In genomic region chr4:164902608-164903007, GRCh38 we compare ENCODE assay signal across 33 cellular contexts. TPM values are rescaled to one million over a fixed set of nuclear protein-coding genes. Genes with fewer than 3 reads are reported as not detected.
"Had no signal": no experiment of that assay in that cellular context is flagged by ENCODE, and none has a peak within 500 bp of the region (broad histone marks: within the 10 kb centered on the region; RNA-seq: fewer than 3 reads in every experiment).

No MANE protein-coding gene starts in this region.

- H3K27ac Mint-ChIP-seq: activated CD4-positive, alpha-beta memory T cell treated with anti-CD3 and anti-CD28 coated beads, Interleukin-2, amount 10 ng/mL, durations not matched to agents 7 days and 5 days; activated CD4-positive, alpha-beta T cell treated with anti-CD3 and anti-CD28 coated beads for 36 hours; activated CD4-positive, alpha-beta T cell treated with anti-CD3 and anti-CD28 coated beads, Interleukin-2, amount 10 ng/mL, durations not matched to agents 7 days and 5 days; activated naive CD4-positive, alpha-beta T cell treated with anti-CD3 and anti-CD28 coated beads, Interleukin-2, amount 10 ng/mL, durations not matched to agents 7 days and 5 days; activated naive CD4-positive, alpha-beta T cell treated with anti-CD3 and anti-CD28 coated beads, Interleukin-2, amount 50 U/mL, for 72 hours; activated naive CD8-positive, alpha-beta T cell treated with anti-CD3 and anti-CD28 coated beads, Interleukin-2, amount 10 ng/mL, durations not matched to agents 7 days and 5 days; activated T-cell treated with anti-CD3 and anti-CD28 coated beads, Interleukin-2, amount 50 U/mL, for 24 hours; activated T-cell treated with anti-CD3 and anti-CD28 coated beads, Interleukin-2, amount 50 U/mL, for 72 hours; brain had no signal

- H3K4me1 ChIP-seq: ascending aorta, breast epithelium, colonic mucosa, esophagus squamous epithelium, gastroesophageal sphincter had no signal

- H3K27ac ChIP-seq: ascending aorta, breast epithelium, cardiac muscle cell, colonic mucosa, epithelial cell of prostate, esophagus squamous epithelium, gastroesophageal sphincter had no signal

- H3K36me3 ChIP-seq: ascending aorta, breast epithelium, cardiac muscle cell, colonic mucosa, esophagus squamous epithelium, gastroesophageal sphincter had no signal

- H3K4me1 Mint-ChIP-seq: activated CD4-positive, alpha-beta memory T cell treated with anti-CD3 and anti-CD28 coated beads, Interleukin-2, amount 10 ng/mL, durations not matched to agents 7 days and 5 days; activated CD4-positive, alpha-beta T cell treated with anti-CD3 and anti-CD28 coated beads for 36 hours; activated CD4-positive, alpha-beta T cell treated with anti-CD3 and anti-CD28 coated beads, Interleukin-2, amount 10 ng/mL, durations not matched to agents 7 days and 5 days; activated naive CD4-positive, alpha-beta T cell treated with anti-CD3 and anti-CD28 coated beads, Interleukin-2, amount 10 ng/mL, durations not matched to agents 7 days and 5 days; activated naive CD8-positive, alpha-beta T cell treated with anti-CD3 and anti-CD28 coated beads, Interleukin-2, amount 10 ng/mL, durations not matched to agents 7 days and 5 days; brain had no signal

- H3K9me3 ChIP-seq: ascending aorta, breast epithelium, colonic mucosa, esophagus squamous epithelium, gastroesophageal sphincter had no signal

- ATAC-seq: activated CD4-positive, alpha-beta T cell treated with anti-CD3 and anti-CD28 coated beads for 36 hours; activated naive CD4-positive, alpha-beta T cell treated with anti-CD3 and anti-CD28 coated beads, Interleukin-2, amount 50 U/mL, for 72 hours; activated T-cell treated with anti-CD3 and anti-CD28 coated beads, Interleukin-2, amount 50 U/mL, for 72 hours had no signal

- H3K27me3 ChIP-seq: ascending aorta, breast epithelium, cardiac muscle cell, colonic mucosa, esophagus squamous epithelium, gastroesophageal sphincter had no signal

- H3K4me3 ChIP-seq: ascending aorta, breast epithelium, cardiac muscle cell, colonic mucosa, esophagus squamous epithelium, gastroesophageal sphincter had no signal

- DNase-seq: activated CD4-positive, alpha-beta memory T cell treated with anti-CD3 and anti-CD28 coated beads, Interleukin-2, amount 10 ng/mL, durations not matched to agents 7 days and 5 days; activated CD4-positive, alpha-beta T cell treated with anti-CD3 and anti-CD28 coated beads for 36 hours; activated CD4-positive, alpha-beta T cell treated with anti-CD3 and anti-CD28 coated beads, Interleukin-2, amount 10 ng/mL, durations not matched to agents 7 days and 5 days; activated CD4-positive, alpha-beta T cell treated with anti-CD3 and anti-CD28 coated beads, Interleukin-2, amount 50 U/mL, for 4 hours; activated CD4-positive, CD25-positive, alpha-beta regulatory T cell; activated CD4-positive, CD25-positive, alpha-beta regulatory T cell treated with anti-CD3 and anti-CD28 coated beads, Interleukin-2, amount 50 U/mL, for 72 hours; activated CD8-positive, alpha-beta memory T cell treated with anti-CD3 and anti-CD28 coated beads, Interleukin-2, amount 50 U/mL, for 48 hours; activated gamma-delta T cell; activated naive CD4-positive, alpha-beta T cell; activated naive CD4-positive, alpha-beta T cell treated with anti-CD3 and anti-CD28 coated beads, Interleukin-2, amount 10 ng/mL, durations not matched to agents 7 days and 5 days; activated naive CD8-positive, alpha-beta T cell treated with anti-CD3 and anti-CD28 coated beads, Interleukin-2, amount 10 ng/mL, durations not matched to agents 7 days and 5 days; activated T-cell treated with anti-CD3 and anti-CD28 coated beads for 4 hours; activated T-cell treated with anti-CD3 and anti-CD28 coated beads, Interleukin-2, amount 50 U/mL, for 24 hours; activated T-cell treated with anti-CD3 and anti-CD28 coated beads, Interleukin-2, amount 50 U/mL, for 72 hours; central memory CD4-positive, alpha-beta T cell; cerebellar nuclear complex; colonic mucosa; effector CD8-positive, alpha-beta T cell; esophagus squamous epithelium; foreskin melanocyte; T-helper 2 cell had no signal

- H3K27me3 Mint-ChIP-seq: activated CD4-positive, alpha-beta memory T cell treated with anti-CD3 and anti-CD28 coated beads, Interleukin-2, amount 10 ng/mL, durations not matched to agents 7 days and 5 days; activated CD4-positive, alpha-beta T cell treated with anti-CD3 and anti-CD28 coated beads, Interleukin-2, amount 10 ng/mL, durations not matched to agents 7 days and 5 days; activated naive CD4-positive, alpha-beta T cell treated with anti-CD3 and anti-CD28 coated beads, Interleukin-2, amount 10 ng/mL, durations not matched to agents 7 days and 5 days; activated naive CD8-positive, alpha-beta T cell treated with anti-CD3 and anti-CD28 coated beads, Interleukin-2, amount 10 ng/mL, durations not matched to agents 7 days and 5 days had no signal

- H3K36me3 Mint-ChIP-seq: activated naive CD4-positive, alpha-beta T cell treated with anti-CD3 and anti-CD28 coated beads, Interleukin-2, amount 10 ng/mL, durations not matched to agents 7 days and 5 days; activated naive CD4-positive, alpha-beta T cell treated with anti-CD3 and anti-CD28 coated beads, Interleukin-2, amount 50 U/mL, for 72 hours; activated naive CD8-positive, alpha-beta T cell treated with anti-CD3 and anti-CD28 coated beads, Interleukin-2, amount 10 ng/mL, durations not matched to agents 7 days and 5 days; brain had no signal

- H3K4me3 Mint-ChIP-seq: activated CD4-positive, alpha-beta memory T cell treated with anti-CD3 and anti-CD28 coated beads, Interleukin-2, amount 10 ng/mL, durations not matched to agents 7 days and 5 days; activated CD4-positive, alpha-beta T cell treated with anti-CD3 and anti-CD28 coated beads for 36 hours; activated CD4-positive, alpha-beta T cell treated with anti-CD3 and anti-CD28 coated beads, Interleukin-2, amount 10 ng/mL, durations not matched to agents 7 days and 5 days; activated naive CD4-positive, alpha-beta T cell treated with anti-CD3 and anti-CD28 coated beads, Interleukin-2, amount 10 ng/mL, durations not matched to agents 7 days and 5 days; activated naive CD8-positive, alpha-beta T cell treated with anti-CD3 and anti-CD28 coated beads, Interleukin-2, amount 10 ng/mL, durations not matched to agents 7 days and 5 days; activated T-cell treated with anti-CD3 and anti-CD28 coated beads, Interleukin-2, amount 50 U/mL, for 24 hours; activated T-cell treated with anti-CD3 and anti-CD28 coated beads, Interleukin-2, amount 50 U/mL, for 72 hours; brain had no signal

- H3K9me3 Mint-ChIP-seq: activated CD4-positive, alpha-beta memory T cell treated with anti-CD3 and anti-CD28 coated beads, Interleukin-2, amount 10 ng/mL, durations not matched to agents 7 days and 5 days; activated CD4-positive, alpha-beta T cell treated with anti-CD3 and anti-CD28 coated beads, Interleukin-2, amount 10 ng/mL, durations not matched to agents 7 days and 5 days; activated naive CD4-positive, alpha-beta T cell treated with anti-CD3 and anti-CD28 coated beads, Interleukin-2, amount 10 ng/mL, durations not matched to agents 7 days and 5 days; activated naive CD4-positive, alpha-beta T cell treated with anti-CD3 and anti-CD28 coated beads, Interleukin-2, amount 50 U/mL, for 72 hours; activated naive CD8-positive, alpha-beta T cell treated with anti-CD3 and anti-CD28 coated beads, Interleukin-2, amount 10 ng/mL, durations not matched to agents 7 days and 5 days; activated T-cell treated with anti-CD3 and anti-CD28 coated beads, Interleukin-2, amount 50 U/mL, for 24 hours; brain had no signal

RNA-seq across cellular contexts. Expression of gene APELA, which starts 25.6 kb away (rescaled TPM):
- total RNA-seq: activated CD4-positive, alpha-beta memory T cell treated with anti-CD3 and anti-CD28 coated beads, Interleukin-2, amount 10 ng/mL, durations not matched to agents 7 days and 5 days; activated CD4-positive, alpha-beta T cell treated with anti-CD3 and anti-CD28 coated beads for 36 hours; activated CD4-positive, alpha-beta T cell treated with anti-CD3 and anti-CD28 coated beads, Interleukin-2, amount 10 ng/mL, durations not matched to agents 7 days and 5 days; activated naive CD4-positive, alpha-beta T cell treated with anti-CD3 and anti-CD28 coated beads, Interleukin-2, amount 50 U/mL, for 72 hours; activated naive CD8-positive, alpha-beta T cell treated with anti-CD3 and anti-CD28 coated beads, Interleukin-2, amount 10 ng/mL, durations not matched to agents 7 days and 5 days; activated T-cell treated with anti-CD3 and anti-CD28 coated beads, Interleukin-2, amount 50 U/mL, for 72 hours; ascending aorta; colonic mucosa; dermis microvascular lymphatic vessel endothelial cell; endothelial cell of umbilical vein; esophagus squamous epithelium; fibroblast of lung; fibroblast of villous mesenchyme; gastroesophageal sphincter; T-helper 1 cell treated with Interleukin-12 subunit alpha and Interleukin-12 subunit beta and Interleukin-4 antibody, amounts not matched to agents 30 ng/mL and 1 ng/mL, for 36 hours had no signal
- polyA plus RNA-seq: endothelial cell of umbilical vein, fibroblast of lung had no signal
